19 cellular contexts compared by ENCODE assay signal in genomic region chr4:125522992-125523391, GRCh38.
"Had no signal": no experiment of that assay in that cellular context is flagged by ENCODE, and none has a peak within 500 bp of the region (broad histone marks: within the 10 kb centered on the region; RNA-seq: fewer than 3 reads in every experiment).

No MANE protein-coding gene starts in this region.

- ATAC-seq: activated T-helper 17 cell treated with anti-CD3 and anti-CD28 coated beads, Interleukin-2, amount 50 U/mL, for 72 hours; gastroesophageal sphincter; left cardiac atrium; naive thymus-derived CD4-positive, alpha-beta T cell; sciatic nerve; stimulated activated naive B cell treated with anti-CD40 and anti-IgM and Interleukin-4, amounts not matched to agents 10 μg/mL and 1 μg/mL and 100 μg/mL, for 72 hours; T-helper 17 cell had no signal

- DNase-seq: activated B cell treated with CpG ODN at 0.5 μM for 24 hours; activated CD4-positive, alpha-beta T cell treated with anti-CD3 and anti-CD28 coated beads, Interleukin-2, amount 10 ng/mL, durations not matched to agents 7 days and 5 days; activated naive CD4-positive, alpha-beta T cell treated with anti-CD3 and anti-CD28 coated beads, Interleukin-2, amount 50 U/mL, for 16 hours; activated T-cell treated with anti-CD3 and anti-CD28 coated beads for 4 hours; adrenal gland; effector CD8-positive, alpha-beta T cell; left cardiac atrium; naive thymus-derived CD4-positive, alpha-beta T cell; nucleus accumbens; stimulated activated CD4-positive, alpha-beta T cell treated with anti-CD3 and anti-CD28 coated beads, Interleukin-2, amount 100 ng/mL, for 24 hours; stimulated activated naive B cell treated with anti-CD40 and anti-IgM and Interleukin-4, amounts not matched to agents 10 μg/mL and 1 μg/mL and 100 μg/mL, for 72 hours; T-helper 17 cell had no signal

- H3K27me3 ChIP-seq: adrenal gland, gastroesophageal sphincter had no signal

- H3K27ac ChIP-seq: adrenal gland, coronary artery, gastroesophageal sphincter had no signal

- H3K4me1 ChIP-seq: adrenal gland, gastroesophageal sphincter had no signal

- H3K4me3 Mint-ChIP-seq: activated B cell treated with CpG ODN at 0.5 μM for 24 hours; activated CD4-positive, alpha-beta T cell treated with anti-CD3 and anti-CD28 coated beads, Interleukin-2, amount 10 ng/mL, durations not matched to agents 7 days and 5 days; activated T-helper 17 cell treated with anti-CD3 and anti-CD28 coated beads, Interleukin-2, amount 50 U/mL, for 72 hours; naive thymus-derived CD4-positive, alpha-beta T cell; stimulated activated naive B cell treated with anti-CD40 and anti-IgM and Interleukin-4, amounts not matched to agents 10 μg/mL and 1 μg/mL and 100 μg/mL, for 72 hours; T-helper 17 cell; type B pancreatic cell had no signal

- H3K4me3 ChIP-seq: adrenal gland, coronary artery, gastroesophageal sphincter, lung had no signal

- H3K9me3 ChIP-seq: adrenal gland, gastroesophageal sphincter had no signal

- H3K36me3 Mint-ChIP-seq: naive thymus-derived CD4-positive, alpha-beta T cell; stimulated activated naive B cell treated with anti-CD40 and anti-IgM and Interleukin-4, amounts not matched to agents 10 μg/mL and 1 μg/mL and 100 μg/mL, for 72 hours; type B pancreatic cell had no signal

- H3K9me3 Mint-ChIP-seq: activated CD4-positive, alpha-beta T cell treated with anti-CD3 and anti-CD28 coated beads, Interleukin-2, amount 10 ng/mL, durations not matched to agents 7 days and 5 days; type B pancreatic cell had no signal

- H3K27me3 Mint-ChIP-seq: activated B cell treated with CpG ODN at 0.5 μM for 24 hours; activated CD4-positive, alpha-beta T cell treated with anti-CD3 and anti-CD28 coated beads, Interleukin-2, amount 10 ng/mL, durations not matched to agents 7 days and 5 days; activated T-helper 17 cell treated with anti-CD3 and anti-CD28 coated beads, Interleukin-2, amount 50 U/mL, for 72 hours; naive thymus-derived CD4-positive, alpha-beta T cell; progenitor cell of endocrine pancreas; stimulated activated naive B cell treated with anti-CD40 and anti-IgM and Interleukin-4, amounts not matched to agents 10 μg/mL and 1 μg/mL and 100 μg/mL, for 72 hours; T-helper 17 cell had no signal

- H3K27ac Mint-ChIP-seq: activated B cell treated with CpG ODN at 0.5 μM for 24 hours; activated CD4-positive, alpha-beta T cell treated with anti-CD3 and anti-CD28 coated beads, Interleukin-2, amount 10 ng/mL, durations not matched to agents 7 days and 5 days; activated T-helper 17 cell treated with anti-CD3 and anti-CD28 coated beads, Interleukin-2, amount 50 U/mL, for 72 hours; naive thymus-derived CD4-positive, alpha-beta T cell; progenitor cell of endocrine pancreas; stimulated activated naive B cell treated with anti-CD40 and anti-IgM and Interleukin-4, amounts not matched to agents 10 μg/mL and 1 μg/mL and 100 μg/mL, for 72 hours; T-helper 17 cell; type B pancreatic cell had no signal

- H3K36me3 ChIP-seq: adrenal gland, gastroesophageal sphincter had no signal

- H3K4me1 Mint-ChIP-seq: activated B cell treated with CpG ODN at 0.5 μM for 24 hours; activated CD4-positive, alpha-beta T cell treated with anti-CD3 and anti-CD28 coated beads, Interleukin-2, amount 10 ng/mL, durations not matched to agents 7 days and 5 days; activated T-helper 17 cell treated with anti-CD3 and anti-CD28 coated beads, Interleukin-2, amount 50 U/mL, for 72 hours; naive thymus-derived CD4-positive, alpha-beta T cell; stimulated activated naive B cell treated with anti-CD40 and anti-IgM and Interleukin-4, amounts not matched to agents 10 μg/mL and 1 μg/mL and 100 μg/mL, for 72 hours; T-helper 17 cell had no signal
